In the genomic region with DNA sequence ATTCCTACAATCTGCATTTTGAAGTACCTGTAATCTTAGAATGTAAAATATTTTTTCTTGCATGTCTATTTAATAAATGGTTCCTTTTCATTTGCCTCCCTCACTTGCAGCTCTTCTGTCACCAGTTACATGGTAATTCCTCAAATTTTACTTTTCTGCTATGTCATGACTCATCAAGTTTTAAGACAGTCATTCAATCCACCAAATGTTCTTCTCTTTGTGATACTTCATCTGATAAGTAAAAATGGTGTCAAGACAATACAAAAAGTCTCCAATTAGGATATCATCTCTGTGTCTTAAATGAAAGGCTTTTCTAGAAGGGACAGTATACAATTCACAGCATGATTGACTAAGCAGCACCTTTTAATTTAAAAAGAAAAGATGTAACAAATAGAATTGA, we compare ENCODE assay signal across 1 cellular context.
A peak's percentile ranks its signal among the peaks of the same experiment; 100 is the strongest.
TF ChIP-seq lines count a peak whose summit lies in the region.

No MANE protein-coding gene starts in this region.

TF ChIP-seq in K562, 482 proteins besides CTCF, POLR2A, EP300 and RAD21 (continued from another document):
- TF ChIP-seq, protein P1, sequence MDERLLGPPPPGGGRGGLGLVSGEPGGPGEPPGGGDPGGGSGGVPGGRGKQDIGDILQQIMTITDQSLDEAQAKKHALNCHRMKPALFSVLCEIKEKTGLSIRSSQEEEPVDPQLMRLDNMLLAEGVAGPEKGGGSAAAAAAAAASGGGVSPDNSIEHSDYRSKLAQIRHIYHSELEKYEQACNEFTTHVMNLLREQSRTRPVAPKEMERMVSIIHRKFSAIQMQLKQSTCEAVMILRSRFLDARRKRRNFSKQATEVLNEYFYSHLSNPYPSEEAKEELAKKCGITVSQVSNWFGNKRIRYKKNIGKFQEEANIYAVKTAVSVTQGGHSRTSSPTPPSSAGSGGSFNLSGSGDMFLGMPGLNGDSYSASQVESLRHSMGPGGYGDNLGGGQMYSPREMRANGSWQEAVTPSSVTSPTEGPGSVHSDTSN (CRISPR knock-in tag; IDR thresholded peaks at IDR 0.05; ENCODE audit: low read depth), result no peak
- TF ChIP-seq, protein P1 (tag; conservative IDR thresholded peaks at IDR 0.05; ENCODE audit: low read depth), result peak; percentile 50
- TF ChIP-seq MEIS2 (IDR thresholded peaks at IDR 0.05; ENCODE audit: partially characterized antibody) (peak; percentile 57), BRD9 (IDR thresholded peaks at IDR 0.05; ENCODE audit: low read depth, partially characterized antibody) (no peak), MAFK (IDR thresholded peaks at IDR 0.05; ENCODE audit: low read length) (peak; percentile 64; the same call in 1 of the 2 replicates), MCM5 (IDR thresholded peaks at IDR 0.05; ENCODE audit: low read depth) (no peak), ZFX (CRISPR knock-in tag; IDR thresholded peaks at IDR 0.05) (no peak), SOX6 (IDR thresholded peaks at IDR 0.05) (peak; percentile 70), FOSL1 (tag; conservative IDR thresholded peaks at IDR 0.05) (peak; percentile 25; the same call in 1 of the 2 replicates), ZNF12 (CRISPR knock-in tag; IDR thresholded peaks at IDR 0.05) (no peak), NFE2 (IDR thresholded peaks at IDR 0.05; ENCODE audit: low read depth) (peak; percentile 78), NFE2L1 (tag; IDR thresholded peaks at IDR 0.05; ENCODE audit: borderline replicate concordance, low read depth) (peak; percentile 77), ZNF561 (CRISPR knock-in tag; conservative IDR thresholded peaks at IDR 0.05) (no peak), MAFF (IDR thresholded peaks at IDR 0.05; ENCODE audit: low read length) (peak; percentile 68), MAFG (tag; conservative IDR thresholded peaks at IDR 0.05) (peak; percentile 93), HMG20B (CRISPR knock-in tag; IDR thresholded peaks at IDR 0.05) (no peak), ZNF316 (IDR thresholded peaks at IDR 0.05) (peak; percentile 96), ARID1B (IDR thresholded peaks at IDR 0.05) (peak; percentile 29; the same call in 1 of the 2 replicates)
- TF ChIP-seq, protein P2, sequence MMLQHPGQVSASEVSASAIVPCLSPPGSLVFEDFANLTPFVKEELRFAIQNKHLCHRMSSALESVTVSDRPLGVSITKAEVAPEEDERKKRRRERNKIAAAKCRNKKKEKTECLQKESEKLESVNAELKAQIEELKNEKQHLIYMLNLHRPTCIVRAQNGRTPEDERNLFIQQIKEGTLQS (IDR thresholded peaks at IDR 0.05), result peak; percentile 55
- TF ChIP-seq, protein P2 (CRISPR knock-in tag; conservative IDR thresholded peaks at IDR 0.05), result no peak
- TF ChIP-seq, protein P3, sequence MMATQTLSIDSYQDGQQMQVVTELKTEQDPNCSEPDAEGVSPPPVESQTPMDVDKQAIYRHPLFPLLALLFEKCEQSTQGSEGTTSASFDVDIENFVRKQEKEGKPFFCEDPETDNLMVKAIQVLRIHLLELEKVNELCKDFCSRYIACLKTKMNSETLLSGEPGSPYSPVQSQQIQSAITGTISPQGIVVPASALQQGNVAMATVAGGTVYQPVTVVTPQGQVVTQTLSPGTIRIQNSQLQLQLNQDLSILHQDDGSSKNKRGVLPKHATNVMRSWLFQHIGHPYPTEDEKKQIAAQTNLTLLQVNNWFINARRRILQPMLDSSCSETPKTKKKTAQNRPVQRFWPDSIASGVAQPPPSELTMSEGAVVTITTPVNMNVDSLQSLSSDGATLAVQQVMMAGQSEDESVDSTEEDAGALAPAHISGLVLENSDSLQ (IDR thresholded peaks at IDR 0.05), result peak; percentile 42; the same call in 1 of the 2 replicates
